Comparison of ENCODE assay signal across 19 cellular contexts in genomic region chr1:244391761-244392160, GRCh38. TPM values are rescaled to one million over a fixed set of nuclear protein-coding genes. Genes with fewer than 3 reads are reported as not detected.
DNase-seq lines count a peak whose midpoint lies in the region; ATAC-seq lines count a peak whose summit lies in the region.
"Had no signal": no experiment of that assay in that cellular context is flagged by ENCODE, and none has a peak within 500 bp of the region (broad histone marks: within the 10 kb centered on the region; RNA-seq: fewer than 3 reads in every experiment).

No MANE protein-coding gene starts in this region.

- H3K9ac ChIP-seq in duodenal mucosa (ENCODE audit: low read depth in 1 of 2, low read length in 2 of 2), result no peak overlapping the region

- DNase-seq in Caki2 (ENCODE audit: low read depth) (peak; percentile 93), LoVo (ENCODE audit: low spot score) (peak; percentile 32), left colon (no peak)
- DNase-seq in stimulated activated CD4-positive, alpha-beta T cell treated with anti-CD3 and anti-CD28 coated beads, Interleukin-4, amount 100 ng/mL, for 24 hours, result no peak
- no peak for DNase-seq in activated effector memory CD4-positive, alpha-beta T cell treated with anti-CD3 and anti-CD28 coated beads, Interleukin-2, amount 50 U/mL, for 16 hours
- DNase-seq: activated CD8-positive, alpha-beta T cell treated with anti-CD3 and anti-CD28 coated beads for 36 hours; adrenal gland; glutamatergic neuron; MM.1S; NCI-H2029; NCI-H748 treated with DMSO at 0.1 percent for 48 hours; nucleus accumbens; sigmoid colon; stimulated activated CD4-positive, alpha-beta T cell treated with anti-CD3 and anti-CD28 coated beads, Interleukin-2, amount 100 ng/mL, for 24 hours had no signal

- intact Hi-C loops in left colon (cut with DNase I, micrococcal nuclease), result no loop called here

- no peaks in the 10 kb centered on the region for H3K9me3 ChIP-seq in duodenal mucosa (ENCODE audit: control insufficient read depth in 1 of 2, low read length in 2 of 2)
- H3K9me3 ChIP-seq: adrenal gland, sigmoid colon had no signal

- H3K27me3 ChIP-seq in duodenal mucosa (ENCODE audit: control insufficient read depth in 1 of 2, insufficient read depth in 2 of 2, low read length in 2 of 2), result no peaks in the 10 kb centered on the region
- H3K27me3 ChIP-seq: adrenal gland, sigmoid colon had no signal

- in situ Hi-C loops in Caki2 (cut with HindIII; ENCODE audit: low pct_unique_long_range_greater_than_20kb, low sequenced_read_pairs), result no loop called here

- H3K4me1 ChIP-seq in duodenal mucosa (ENCODE audit: control insufficient read depth in 1 of 2, insufficient read depth in 2 of 2, low read length in 2 of 2), result peaks cover 5 to 12% of the 10 kb centered on the region in 2 donors
- H3K4me1 ChIP-seq: adrenal gland had no signal

- no peaks in the 10 kb centered on the region for H3K36me3 ChIP-seq in duodenal mucosa (ENCODE audit: control insufficient read depth in 1 of 2, insufficient read depth in 2 of 2, low read length in 2 of 2)
- H3K36me3 ChIP-seq: adrenal gland, sigmoid colon had no signal

- no peak overlapping the region for H3K4me3 ChIP-seq in duodenal mucosa (ENCODE audit: low read depth in 1 of 2, low read length in 2 of 2)
- H3K4me3 ChIP-seq: adrenal gland, GM12878, sigmoid colon had no signal

- peak; percentile 71 for ATAC-seq in left colon
- no peak for ATAC-seq in HG03571 (IDR thresholded peaks at IDR 0.05; ENCODE audit: unreplicated experiment)
- ATAC-seq in HG03469 (IDR thresholded peaks at IDR 0.05; ENCODE audit: unreplicated experiment), result no peak
- ATAC-seq: activated CD8-positive, alpha-beta T cell treated with anti-CD3 and anti-CD28 coated beads for 36 hours; CD8-positive, alpha-beta T cell; GM12878 had no signal

- peak overlapping the region; percentile 38 for H3K27ac ChIP-seq in duodenal mucosa (ENCODE audit: low read depth, low read length)
- H3K27ac ChIP-seq: adrenal gland, sigmoid colon had no signal

RNA-seq across cellular contexts. Expression of gene ADSS2, which starts 59.9 kb away (rescaled TPM):
- total RNA-seq in Caki2 (2014; rRNA removed; shearing (Covaris generic); ENCODE audit: low replicate concordance), result 69.8 and 71.4 TPM in 2 replicates
- total RNA-seq in left colon, result 10 to 100 TPM; 38.7 to 39.6 TPM

Comparison
In these comparisons a context has a peak if more than half of its experiments do, and no peak if none do; other contexts are left out.
1. DNase-seq: peak in Caki2 (single experiment) and LoVo (single experiment); none in left colon (0 of 2), stimulated activated CD4-positive, alpha-beta T cell treated with anti-CD3 and anti-CD28 coated beads, Interleukin-4, amount 100 ng/mL, for 24 hours (single experiment) and activated effector memory CD4-positive, alpha-beta T cell treated with anti-CD3 and anti-CD28 coated beads, Interleukin-2, amount 50 U/mL, for 16 hours (single experiment).